In genomic region chr2:3044587-3045317, GRCh38 we compare ENCODE assay signal across 16 cellular contexts.
"Had no signal": no experiment of that assay in that cellular context is flagged by ENCODE, and none has a peak within 500 bp of the region (broad histone marks: within the 10 kb centered on the region; RNA-seq: fewer than 3 reads in every experiment).

No MANE protein-coding gene starts in this region.

- H3K4me3 ChIP-seq: dorsolateral prefrontal cortex, esophagus squamous epithelium, left ventricle myocardium inferior, neural progenitor cell, thyroid gland had no signal

- H3K9me3 ChIP-seq: esophagus squamous epithelium, left ventricle myocardium inferior, thyroid gland had no signal

- H3K36me3 ChIP-seq: brain microvascular endothelial cell, esophagus squamous epithelium, left ventricle myocardium inferior, neural progenitor cell, thyroid gland had no signal

- H3K27ac Mint-ChIP-seq: activated naive CD8-positive, alpha-beta T cell; neural progenitor cell had no signal

- H3K27me3 ChIP-seq: brain microvascular endothelial cell, neural progenitor cell, thyroid gland had no signal

- H3K27ac ChIP-seq: brain microvascular endothelial cell, dorsolateral prefrontal cortex, esophagus squamous epithelium, left ventricle myocardium inferior, neural progenitor cell, parathyroid adenoma, thyroid gland had no signal

- H3K4me2 ChIP-seq: neural progenitor cell had no signal

- ATAC-seq: activated T-cell treated with anti-CD3 and anti-CD28 coated beads, Interleukin-2, amount 50 U/mL, for 4 hours had no signal

- H3K4me3 Mint-ChIP-seq: activated naive CD8-positive, alpha-beta T cell; activated T-cell treated with anti-CD3 and anti-CD28 coated beads, Interleukin-2, amount 50 U/mL, for 4 hours; neural progenitor cell had no signal

- H2AFZ ChIP-seq: neural progenitor cell, parathyroid adenoma had no signal

- DNase-seq: activated CD4-positive, alpha-beta T cell treated with anti-CD3 and anti-CD28 coated beads, Interleukin-2, amount 50 U/mL, for 1 hour; activated gamma-delta T cell; activated T-cell treated with anti-CD3 and anti-CD28 coated beads, Interleukin-2, amount 50 U/mL, for 4 hours; amygdala; brain microvascular endothelial cell; dorsolateral prefrontal cortex; esophagus squamous epithelium; foreskin fibroblast; left ventricle myocardium inferior; mesenchymal stem cell; stimulated activated CD4-positive, alpha-beta T cell treated with anti-CD3 and anti-CD28 coated beads, Interleukin-15, amount 100 ng/mL, for 24 hours; T-helper 2 cell; thyroid gland had no signal

- H3K36me3 Mint-ChIP-seq: activated naive CD8-positive, alpha-beta T cell; neural progenitor cell had no signal

- H3K79me2 ChIP-seq: parathyroid adenoma had no signal

- H3K9ac ChIP-seq: neural progenitor cell, parathyroid adenoma had no signal

- H3K9me3 Mint-ChIP-seq: activated T-cell treated with anti-CD3 and anti-CD28 coated beads, Interleukin-2, amount 50 U/mL, for 4 hours had no signal

- H3K4me1 ChIP-seq: esophagus squamous epithelium, neural progenitor cell, parathyroid adenoma, thyroid gland had no signal
